17 cellular contexts compared by ENCODE assay signal in the genomic region with DNA sequence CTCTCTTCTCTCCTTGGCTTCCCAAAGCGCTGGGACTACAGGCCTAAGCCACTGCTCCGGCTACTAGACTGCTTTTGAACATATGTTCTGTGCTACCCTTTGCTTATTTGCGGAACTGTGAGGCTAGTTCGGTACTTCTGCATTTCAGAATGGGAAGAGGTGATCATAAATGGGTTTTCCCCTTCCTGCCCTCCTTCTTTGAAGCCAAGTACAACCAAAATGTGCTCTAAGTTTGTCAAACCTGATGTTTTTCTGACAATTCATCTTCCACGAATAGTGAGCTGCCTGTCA. TPM values are rescaled to one million over a fixed set of nuclear protein-coding genes. Genes with fewer than 3 reads are reported as not detected.
DNase-seq lines count a peak whose midpoint lies in the region; ATAC-seq and FAIRE-seq lines count a peak whose summit lies in the region.
"Had no signal": no experiment of that assay in that cellular context is flagged by ENCODE, and none has a peak within 500 bp of the region (broad histone marks: within the 10 kb centered on the region; RNA-seq: fewer than 3 reads in every experiment).

No MANE protein-coding gene starts in this region.

- H3K9ac ChIP-seq in BLaER1 treated with 17β-estradiol and CSF1 and Interleukin-3, amounts not matched to agents 10 nM and 100 nM, result peak overlapping the region in 2 of 11 experiments; percentile 6 to 10; a peak in 1 of 22 replicates

- peak overlapping the region; percentile 15 for H3K4me3 Mint-ChIP-seq in T-helper 17 cell

- H3K27ac ChIP-seq in BLaER1 treated with 17β-estradiol and CSF1 and Interleukin-3, amounts not matched to agents 10 nM and 100 nM, result peak overlapping the region in 4 of 11 experiments; percentile 12 to 96 (median 40); a peak in 5 of 22 replicates
- H3K27ac ChIP-seq: body of pancreas, right lobe of liver had no signal

- peaks cover 28% of the 10 kb centered on the region for H3K4me1 Mint-ChIP-seq in T-helper 17 cell

- peak overlapping the region in 8 of 11 experiments; percentile 4 to 95 (median 57); a peak in 13 of 22 replicates for H3K4me2 ChIP-seq in BLaER1 treated with 17β-estradiol and CSF1 and Interleukin-3, amounts not matched to agents 10 nM and 100 nM

- no peak for ATAC-seq in T-helper 17 cell
- no peak for ATAC-seq in HG03521 (IDR thresholded peaks at IDR 0.05; ENCODE audit: unreplicated experiment)
- ATAC-seq: activated T-cell treated with anti-CD3 and anti-CD28 coated beads, Interleukin-2, amount 50 U/mL, for 72 hours; body of pancreas; right lobe of liver had no signal

- H3K4me1 ChIP-seq in BLaER1 treated with 17β-estradiol and CSF1 and Interleukin-3, amounts not matched to agents 10 nM and 100 nM, result peaks cover 27 to 53% (median 36%) of the 10 kb centered on the region in 10 experiments
- H3K4me1 ChIP-seq: BE2C had no signal

- DNase-seq in GM18507 (ENCODE audit: extremely low spot score, insufficient read length, low read depth) (no peak), T-helper 17 cell (no peak), medulla oblongata (ENCODE audit: extremely low spot score) (peak; percentile 60), SW 1271 (lab: John Stamatoyannopoulos, UW) (no peak), kidney glomerular epithelial cell (lab: John Stamatoyannopoulos, UW) (no peak), NCI-H1105 (lab: John Stamatoyannopoulos, UW) (no peak)
- DNase-seq: activated T-cell treated with anti-CD3 and anti-CD28 coated beads, Interleukin-2, amount 50 U/mL, for 72 hours; BE2C; EL; H7; NCI-H1105 treated with DMSO at 0.1 percent for 48 hours; NCI-H510A; right lobe of liver; Right ventricle myocardium superior had no signal

- H3K27ac Mint-ChIP-seq in T-helper 17 cell, result peak overlapping the region; percentile 54

- H3K27me3 Mint-ChIP-seq in T-helper 17 cell, result no peaks in the 10 kb centered on the region

- no peak overlapping the region for H3K4me3 ChIP-seq in BLaER1 treated with 17β-estradiol and CSF1 and Interleukin-3, amounts not matched to agents 10 nM and 100 nM
- H3K4me3 ChIP-seq: body of pancreas, right lobe of liver had no signal

- H3K36me3 Mint-ChIP-seq in T-helper 17 cell (ENCODE audit: low read depth), result peaks cover 6% of the 10 kb centered on the region

- H3K27me3 ChIP-seq in BLaER1 treated with 17β-estradiol and CSF1 and Interleukin-3, amounts not matched to agents 10 nM and 100 nM, result no peaks in the 10 kb centered on the region
- H3K27me3 ChIP-seq: BE2C, body of pancreas, right lobe of liver had no signal

- no peaks in the 10 kb centered on the region for H3K9me3 ChIP-seq in BLaER1 treated with 17β-estradiol and CSF1 and Interleukin-3, amounts not matched to agents 10 nM and 100 nM (replicated peaks in 1 of 11)
- no peaks in the 10 kb centered on the region for H3K9me3 ChIP-seq in T-helper 17 cell (ENCODE audit: control insufficient read depth, low read length, poor library complexity, severe bottlenecking)
- H3K9me3 ChIP-seq: BE2C, body of pancreas, right lobe of liver had no signal

- peaks cover 4 to 25% (median 14%) of the 10 kb centered on the region in 11 experiments; a peak in 11 of 22 replicates for H4K20me1 ChIP-seq in BLaER1 treated with 17β-estradiol and CSF1 and Interleukin-3, amounts not matched to agents 10 nM and 100 nM

- no peaks in the 10 kb centered on the region for H3K36me3 ChIP-seq in BLaER1 treated with 17β-estradiol and CSF1 and Interleukin-3, amounts not matched to agents 10 nM and 100 nM
- H3K36me3 ChIP-seq: BE2C, right lobe of liver had no signal

- FAIRE-seq in GM18507 (lab: Jason Lieb, UNC), result peak; percentile 50

RNA-seq across cellular contexts. Expression of a gene that starts 1.7 kb away (rescaled TPM):
- 10 to 100 TPM; 32.5 to 37.7 TPM for total RNA-seq in T-helper 17 cell

RNA-seq across cellular contexts. Expression of a gene that starts 9.9 kb away (rescaled TPM):
- total RNA-seq in T-helper 17 cell, result 10 to 100 TPM; 23.1 to 29.9 TPM
